1 cellular context compared by ENCODE assay signal in genomic region chr15:63029701-63030100, GRCh38.
TF ChIP-seq lines count a peak whose summit lies in the region.

No MANE protein-coding gene starts in this region.

TF ChIP-seq in H1, 55 proteins besides CTCF, POLR2A, EP300 and RAD21:
- TF ChIP-seq NRF1 (IDR thresholded peaks at IDR 0.05; ENCODE audit: low read depth, low read length) = no peak
- no peak for TF ChIP-seq POLR2AphosphoS5 (IDR thresholded peaks at IDR 0.05; ENCODE audit: low read depth, low read length)
- TF ChIP-seq EZH2 (IDR thresholded peaks at IDR 0.05; ENCODE audit: low read depth, low read length, severe bottlenecking) = no peak
- no peak for TF ChIP-seq TEAD4 (IDR thresholded peaks at IDR 0.05; ENCODE audit: low read depth, low read length)
- TF ChIP-seq ASH2L (IDR thresholded peaks at IDR 0.05; ENCODE audit: low read length) = no peak
- TF ChIP-seq PHF8 (conservative IDR thresholded peaks at IDR 0.05; ENCODE audit: low read depth, low read length) = no peak
- TF ChIP-seq, protein P1, sequence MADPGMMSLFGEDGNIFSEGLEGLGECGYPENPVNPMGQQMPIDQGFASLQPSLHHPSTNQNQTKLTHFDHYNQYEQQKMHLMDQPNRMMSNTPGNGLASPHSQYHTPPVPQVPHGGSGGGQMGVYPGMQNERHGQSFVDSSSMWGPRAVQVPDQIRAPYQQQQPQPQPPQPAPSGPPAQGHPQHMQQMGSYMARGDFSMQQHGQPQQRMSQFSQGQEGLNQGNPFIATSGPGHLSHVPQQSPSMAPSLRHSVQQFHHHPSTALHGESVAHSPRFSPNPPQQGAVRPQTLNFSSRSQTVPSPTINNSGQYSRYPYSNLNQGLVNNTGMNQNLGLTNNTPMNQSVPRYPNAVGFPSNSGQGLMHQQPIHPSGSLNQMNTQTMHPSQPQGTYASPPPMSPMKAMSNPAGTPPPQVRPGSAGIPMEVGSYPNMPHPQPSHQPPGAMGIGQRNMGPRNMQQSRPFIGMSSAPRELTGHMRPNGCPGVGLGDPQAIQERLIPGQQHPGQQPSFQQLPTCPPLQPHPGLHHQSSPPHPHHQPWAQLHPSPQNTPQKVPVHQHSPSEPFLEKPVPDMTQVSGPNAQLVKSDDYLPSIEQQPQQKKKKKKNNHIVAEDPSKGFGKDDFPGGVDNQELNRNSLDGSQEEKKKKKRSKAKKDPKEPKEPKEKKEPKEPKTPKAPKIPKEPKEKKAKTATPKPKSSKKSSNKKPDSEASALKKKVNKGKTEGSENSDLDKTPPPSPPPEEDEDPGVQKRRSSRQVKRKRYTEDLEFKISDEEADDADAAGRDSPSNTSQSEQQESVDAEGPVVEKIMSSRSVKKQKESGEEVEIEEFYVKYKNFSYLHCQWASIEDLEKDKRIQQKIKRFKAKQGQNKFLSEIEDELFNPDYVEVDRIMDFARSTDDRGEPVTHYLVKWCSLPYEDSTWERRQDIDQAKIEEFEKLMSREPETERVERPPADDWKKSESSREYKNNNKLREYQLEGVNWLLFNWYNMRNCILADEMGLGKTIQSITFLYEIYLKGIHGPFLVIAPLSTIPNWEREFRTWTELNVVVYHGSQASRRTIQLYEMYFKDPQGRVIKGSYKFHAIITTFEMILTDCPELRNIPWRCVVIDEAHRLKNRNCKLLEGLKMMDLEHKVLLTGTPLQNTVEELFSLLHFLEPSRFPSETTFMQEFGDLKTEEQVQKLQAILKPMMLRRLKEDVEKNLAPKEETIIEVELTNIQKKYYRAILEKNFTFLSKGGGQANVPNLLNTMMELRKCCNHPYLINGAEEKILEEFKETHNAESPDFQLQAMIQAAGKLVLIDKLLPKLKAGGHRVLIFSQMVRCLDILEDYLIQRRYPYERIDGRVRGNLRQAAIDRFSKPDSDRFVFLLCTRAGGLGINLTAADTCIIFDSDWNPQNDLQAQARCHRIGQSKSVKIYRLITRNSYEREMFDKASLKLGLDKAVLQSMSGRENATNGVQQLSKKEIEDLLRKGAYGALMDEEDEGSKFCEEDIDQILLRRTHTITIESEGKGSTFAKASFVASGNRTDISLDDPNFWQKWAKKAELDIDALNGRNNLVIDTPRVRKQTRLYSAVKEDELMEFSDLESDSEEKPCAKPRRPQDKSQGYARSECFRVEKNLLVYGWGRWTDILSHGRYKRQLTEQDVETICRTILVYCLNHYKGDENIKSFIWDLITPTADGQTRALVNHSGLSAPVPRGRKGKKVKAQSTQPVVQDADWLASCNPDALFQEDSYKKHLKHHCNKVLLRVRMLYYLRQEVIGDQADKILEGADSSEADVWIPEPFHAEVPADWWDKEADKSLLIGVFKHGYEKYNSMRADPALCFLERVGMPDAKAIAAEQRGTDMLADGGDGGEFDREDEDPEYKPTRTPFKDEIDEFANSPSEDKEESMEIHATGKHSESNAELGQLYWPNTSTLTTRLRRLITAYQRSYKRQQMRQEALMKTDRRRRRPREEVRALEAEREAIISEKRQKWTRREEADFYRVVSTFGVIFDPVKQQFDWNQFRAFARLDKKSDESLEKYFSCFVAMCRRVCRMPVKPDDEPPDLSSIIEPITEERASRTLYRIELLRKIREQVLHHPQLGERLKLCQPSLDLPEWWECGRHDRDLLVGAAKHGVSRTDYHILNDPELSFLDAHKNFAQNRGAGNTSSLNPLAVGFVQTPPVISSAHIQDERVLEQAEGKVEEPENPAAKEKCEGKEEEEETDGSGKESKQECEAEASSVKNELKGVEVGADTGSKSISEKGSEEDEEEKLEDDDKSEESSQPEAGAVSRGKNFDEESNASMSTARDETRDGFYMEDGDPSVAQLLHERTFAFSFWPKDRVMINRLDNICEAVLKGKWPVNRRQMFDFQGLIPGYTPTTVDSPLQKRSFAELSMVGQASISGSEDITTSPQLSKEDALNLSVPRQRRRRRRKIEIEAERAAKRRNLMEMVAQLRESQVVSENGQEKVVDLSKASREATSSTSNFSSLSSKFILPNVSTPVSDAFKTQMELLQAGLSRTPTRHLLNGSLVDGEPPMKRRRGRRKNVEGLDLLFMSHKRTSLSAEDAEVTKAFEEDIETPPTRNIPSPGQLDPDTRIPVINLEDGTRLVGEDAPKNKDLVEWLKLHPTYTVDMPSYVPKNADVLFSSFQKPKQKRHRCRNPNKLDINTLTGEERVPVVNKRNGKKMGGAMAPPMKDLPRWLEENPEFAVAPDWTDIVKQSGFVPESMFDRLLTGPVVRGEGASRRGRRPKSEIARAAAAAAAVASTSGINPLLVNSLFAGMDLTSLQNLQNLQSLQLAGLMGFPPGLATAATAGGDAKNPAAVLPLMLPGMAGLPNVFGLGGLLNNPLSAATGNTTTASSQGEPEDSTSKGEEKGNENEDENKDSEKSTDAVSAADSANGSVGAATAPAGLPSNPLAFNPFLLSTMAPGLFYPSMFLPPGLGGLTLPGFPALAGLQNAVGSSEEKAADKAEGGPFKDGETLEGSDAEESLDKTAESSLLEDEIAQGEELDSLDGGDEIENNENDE (IDR thresholded peaks at IDR 0.05; ENCODE audit: insufficient replicate concordance, low read length) = no peak
- no peak for TF ChIP-seq CBX5 (IDR thresholded peaks at IDR 0.05; ENCODE audit: low read depth, low read length)
- TF ChIP-seq FOSL1 (IDR thresholded peaks at IDR 0.05; ENCODE audit: insufficient read depth, low read depth, low read length) = no peak
- TF ChIP-seq SP1 (IDR thresholded peaks at IDR 0.05; ENCODE audit: low read depth, low read length) = no peak
- no peak for TF ChIP-seq CEBPB (IDR thresholded peaks at IDR 0.05; ENCODE audit: low read depth, low read length)
- TF ChIP-seq SIX5 (IDR thresholded peaks at IDR 0.05; ENCODE audit: low read depth, low read length) = no peak
- TF ChIP-seq RXRA (IDR thresholded peaks at IDR 0.05; ENCODE audit: insufficient read depth, low read depth, low read length) = no peak
